ENCODE assay signal across 11 cellular contexts in the genomic region with DNA sequence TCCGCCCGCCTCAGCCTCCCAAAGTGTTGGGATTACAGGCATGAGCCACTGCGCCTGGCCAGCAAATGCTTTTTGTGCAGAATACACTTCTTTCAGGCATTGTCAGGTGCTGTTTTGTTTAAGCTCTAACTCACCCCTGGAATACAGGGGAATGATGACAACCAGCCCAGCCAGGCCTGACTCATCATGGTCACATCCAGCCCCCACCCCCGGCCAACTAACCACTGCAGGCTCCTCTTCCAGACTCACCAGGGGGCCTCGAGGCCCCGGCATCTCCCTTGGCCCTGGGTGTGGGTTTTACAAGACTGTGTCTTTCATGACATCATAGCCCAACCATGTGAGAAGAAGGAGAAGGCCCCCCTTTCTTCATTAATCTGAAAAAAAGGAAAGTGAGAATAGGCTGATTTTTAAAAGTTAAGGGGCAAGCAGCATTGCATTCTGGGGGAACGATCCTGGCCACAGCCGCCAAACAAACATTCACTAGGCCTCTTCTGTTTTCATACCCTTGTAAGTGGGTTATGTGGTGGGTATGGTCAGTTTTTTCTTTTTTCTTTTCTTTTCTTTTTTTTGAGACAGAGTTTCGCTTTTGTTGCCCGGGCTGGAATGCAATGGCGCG. TPM values are rescaled to one million over a fixed set of nuclear protein-coding genes. Genes with fewer than 3 reads are reported as not detected.
DNase-seq lines count a peak whose midpoint lies in the region; ATAC-seq, FAIRE-seq and TF ChIP-seq lines count a peak whose summit lies in the region.
"Had no signal": no experiment of that assay in that cellular context is flagged by ENCODE, and none has a peak within 500 bp of the region (broad histone marks: within the 10 kb centered on the region; RNA-seq: fewer than 3 reads in every experiment).

No MANE protein-coding gene starts in this region.

- no peak overlapping the region for H3K27ac ChIP-seq in aorta (ENCODE audit: low read depth in 1 of 2, low read length in 2 of 2)
- H3K27ac ChIP-seq: BLaER1 treated with 17β-estradiol and CSF1 and Interleukin-3, amounts not matched to agents 10 nM and 100 nM had no signal

- no peak for ATAC-seq in aorta (ENCODE audit: low FRiP score)
- ATAC-seq in HG03025 (IDR thresholded peaks at IDR 0.05; ENCODE audit: low FRiP score, unreplicated experiment): no peak
- ATAC-seq: activated CD8-positive, alpha-beta memory T cell treated with anti-CD3 and anti-CD28 coated beads, Interleukin-2, amount 10 ng/mL, durations not matched to agents 7 days and 5 days had no signal

- in situ Hi-C loops in astrocyte of the spinal cord (cut with HindIII; ENCODE audit: low sequenced_read_pairs): no loop called here

- no peaks in the 10 kb centered on the region for H3K27me3 ChIP-seq in aorta (ENCODE audit: control insufficient read depth in 1 of 2, insufficient read depth in 2 of 2, low read length in 1 of 2)
- H3K27me3 ChIP-seq: BLaER1 treated with 17β-estradiol and CSF1 and Interleukin-3, amounts not matched to agents 10 nM and 100 nM had no signal

- WGBS in aorta, 2 donors: 76 to 83% methylated on average over 11 to 12 of the region's 12 CpGs

- intact Hi-C loops in aorta (cut with DNase I): no loop called here

- no peaks in the 10 kb centered on the region for H3K9me3 ChIP-seq in aorta (ENCODE audit: control insufficient read depth, low read length)
- H3K9me3 ChIP-seq: BLaER1 treated with 17β-estradiol and CSF1 and Interleukin-3, amounts not matched to agents 10 nM and 100 nM had no signal

- H3K4me3 ChIP-seq in astrocyte of the spinal cord (ENCODE audit: low read depth, low read length) (no peak overlapping the region), aorta (ENCODE audit: low read length in 2 of 2) (no peak overlapping the region)
- H3K4me3 ChIP-seq: BLaER1 treated with 17β-estradiol and CSF1 and Interleukin-3, amounts not matched to agents 10 nM and 100 nM had no signal

- TF ChIP-seq CTCF in astrocyte of the spinal cord (IDR thresholded peaks at IDR 0.05; ENCODE audit: low read depth, low read length) (no peak), D721Med (IDR thresholded peaks at IDR 0.05; ENCODE audit: insufficient read depth, missing control alignments) (no peak)

- no peak for FAIRE-seq in D721Med (lab: Jason Lieb, UNC)

- peak; percentile 16 for DNase-seq in stimulated activated CD4-positive, alpha-beta T cell treated with anti-CD3 and anti-CD28 coated beads, Interleukin-15, amount 100 ng/mL, for 24 hours
- no peak for DNase-seq in stimulated activated CD4-positive, alpha-beta T cell treated with anti-CD3 and anti-CD28 coated beads, Interleukin-4, amount 100 ng/mL, for 4 hours
- peak; percentile 100 for DNase-seq in astrocyte of the spinal cord (ENCODE audit: low read depth, low spot score)
- DNase-seq in iris pigment epithelial cell (ENCODE audit: low read depth): peak; percentile 99
- DNase-seq in aorta: peak; percentile 66 to 83
- DNase-seq in D721Med (ENCODE audit: insufficient read length, low spot score): no peak
- no peak for DNase-seq in NCI-H1417 (lab: John Stamatoyannopoulos, UW)
- DNase-seq: activated CD8-positive, alpha-beta memory T cell treated with anti-CD3 and anti-CD28 coated beads, Interleukin-2, amount 10 ng/mL, durations not matched to agents 7 days and 5 days had no signal

- H3K36me3 ChIP-seq in aorta (ENCODE audit: control insufficient read depth in 1 of 2, insufficient read depth in 2 of 2, low read length in 1 of 2): no peaks in the 10 kb centered on the region
- H3K36me3 ChIP-seq: BLaER1 treated with 17β-estradiol and CSF1 and Interleukin-3, amounts not matched to agents 10 nM and 100 nM had no signal

- H3K4me1 ChIP-seq in aorta (ENCODE audit: control insufficient read depth in 1 of 2, insufficient read depth in 2 of 2, low read length in 2 of 2): no peaks in the 10 kb centered on the region

RNA-seq across cellular contexts. Expression of a gene that starts 35.6 kb away (rescaled TPM):
- 10 to 100 TPM in 1 of 2 donors, 1 to 10 TPM in 1; 7.1 to 15.9 TPM for total RNA-seq in aorta
- polyA plus RNA-seq in aorta: under 1 TPM; 0.13 to 0.20 TPM
- total RNA-seq: activated CD8-positive, alpha-beta memory T cell treated with anti-CD3 and anti-CD28 coated beads, Interleukin-2, amount 10 ng/mL, durations not matched to agents 7 days and 5 days had no signal

RNA-seq across cellular contexts. Expression of a gene that starts 40.8 kb away (rescaled TPM):
- not detected for total RNA-seq in aorta
- under 1 TPM; 0.74 to 0.75 TPM for polyA plus RNA-seq in aorta
- total RNA-seq: activated CD8-positive, alpha-beta memory T cell treated with anti-CD3 and anti-CD28 coated beads, Interleukin-2, amount 10 ng/mL, durations not matched to agents 7 days and 5 days; glomerular endothelial cell had no signal

RNA-seq across cellular contexts. Expression of a gene that starts 41.4 kb away (rescaled TPM):
- 1 to 10 TPM in 1 of 2 donors, under 1 TPM in 1; 0.42 to 1.6 TPM for total RNA-seq in aorta
- under 1 TPM; 0.26 to 0.50 TPM for polyA plus RNA-seq in aorta

RNA-seq across cellular contexts. Expression of a gene that starts 49.2 kb away (rescaled TPM):
- total RNA-seq in aorta: 100 to 1,000 TPM; 806 to 812 TPM
- polyA plus RNA-seq in aorta: 1,000 to 10,000 TPM; 3,301 to 6,282 TPM

RNA-seq across cellular contexts. Expression of a gene that starts 49.4 kb away (rescaled TPM):
- total RNA-seq in aorta: 10 to 100 TPM; 22.7 to 24.4 TPM
- 10 to 100 TPM; 27.4 to 29.8 TPM for polyA plus RNA-seq in aorta

Comparison
In these comparisons a context has a peak if more than half of its experiments do, and no peak if none do; other contexts are left out.
1. DNase-seq: peak in stimulated activated CD4-positive, alpha-beta T cell treated with anti-CD3 and anti-CD28 coated beads, Interleukin-15, amount 100 ng/mL, for 24 hours (single experiment), astrocyte of the spinal cord (single experiment), iris pigment epithelial cell (single experiment) and aorta (2 of 2); none in stimulated activated CD4-positive, alpha-beta T cell treated with anti-CD3 and anti-CD28 coated beads, Interleukin-4, amount 100 ng/mL, for 4 hours (0 of 2), D721Med (single experiment) and NCI-H1417 (0 of 3).